In genomic region chr22:36481393-36482168, GRCh38 we compare ENCODE assay signal across 1 cellular context.
TF ChIP-seq lines count a peak whose summit lies in the region.

Gene TXN2 (minus strand): TSS chr22:36481640. CDS start chr22:36480837, 803 bp downstream.

TF ChIP-seq in K562, 482 proteins besides CTCF, POLR2A, EP300 and RAD21 (continued from another document and continues in another):
- TF ChIP-seq, protein P1, sequence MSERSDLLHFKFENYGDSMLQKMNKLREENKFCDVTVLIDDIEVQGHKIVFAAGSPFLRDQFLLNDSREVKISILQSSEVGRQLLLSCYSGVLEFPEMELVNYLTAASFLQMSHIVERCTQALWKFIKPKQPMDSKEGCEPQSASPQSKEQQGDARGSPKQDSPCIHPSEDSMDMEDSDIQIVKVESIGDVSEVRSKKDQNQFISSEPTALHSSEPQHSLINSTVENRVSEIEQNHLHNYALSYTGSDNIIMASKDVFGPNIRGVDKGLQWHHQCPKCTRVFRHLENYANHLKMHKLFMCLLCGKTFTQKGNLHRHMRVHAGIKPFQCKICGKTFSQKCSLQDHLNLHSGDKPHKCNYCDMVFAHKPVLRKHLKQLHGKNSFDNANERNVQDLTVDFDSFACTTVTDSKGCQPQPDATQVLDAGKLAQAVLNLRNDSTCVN (CRISPR knock-in tag; IDR thresholded peaks at IDR 0.05) = no peak
- TF ChIP-seq PHB2 (IDR thresholded peaks at IDR 0.05; ENCODE audit: low read depth) = no peak
- TF ChIP-seq ZNF583 (CRISPR knock-in tag; IDR thresholded peaks at IDR 0.05) = no peak
- TF ChIP-seq NELFE (IDR thresholded peaks at IDR 0.05; ENCODE audit: insufficient read depth, insufficient read length) = no peak
- TF ChIP-seq MTF1 (CRISPR knock-in tag; IDR thresholded peaks at IDR 0.05; ENCODE audit: borderline replicate concordance) = no peak
- TF ChIP-seq, protein P2, sequence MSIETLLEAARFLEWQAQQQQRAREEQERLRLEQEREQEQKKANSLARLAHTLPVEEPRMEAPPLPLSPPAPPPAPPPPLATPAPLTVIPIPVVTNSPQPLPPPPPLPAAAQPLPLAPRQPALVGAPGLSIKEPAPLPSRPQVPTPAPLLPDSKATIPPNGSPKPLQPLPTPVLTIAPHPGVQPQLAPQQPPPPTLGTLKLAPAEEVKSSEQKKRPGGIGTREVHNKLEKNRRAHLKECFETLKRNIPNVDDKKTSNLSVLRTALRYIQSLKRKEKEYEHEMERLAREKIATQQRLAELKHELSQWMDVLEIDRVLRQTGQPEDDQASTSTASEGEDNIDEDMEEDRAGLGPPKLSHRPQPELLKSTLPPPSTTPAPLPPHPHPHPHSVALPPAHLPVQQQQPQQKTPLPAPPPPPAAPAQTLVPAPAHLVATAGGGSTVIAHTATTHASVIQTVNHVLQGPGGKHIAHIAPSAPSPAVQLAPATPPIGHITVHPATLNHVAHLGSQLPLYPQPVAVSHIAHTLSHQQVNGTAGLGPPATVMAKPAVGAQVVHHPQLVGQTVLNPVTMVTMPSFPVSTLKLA (conservative IDR thresholded peaks at IDR 0.05) = peak; percentile 51 to 79; a peak in 3 of 4 replicates
- TF ChIP-seq TRIM24 (IDR thresholded peaks at IDR 0.05) = peak in 1 of 2 experiments; percentile 94; a peak in 2 of 4 replicates
- TF ChIP-seq TCF7L2 (IDR thresholded peaks at IDR 0.05; ENCODE audit: low read depth, low read length) = no peak
- TF ChIP-seq, protein P3, sequence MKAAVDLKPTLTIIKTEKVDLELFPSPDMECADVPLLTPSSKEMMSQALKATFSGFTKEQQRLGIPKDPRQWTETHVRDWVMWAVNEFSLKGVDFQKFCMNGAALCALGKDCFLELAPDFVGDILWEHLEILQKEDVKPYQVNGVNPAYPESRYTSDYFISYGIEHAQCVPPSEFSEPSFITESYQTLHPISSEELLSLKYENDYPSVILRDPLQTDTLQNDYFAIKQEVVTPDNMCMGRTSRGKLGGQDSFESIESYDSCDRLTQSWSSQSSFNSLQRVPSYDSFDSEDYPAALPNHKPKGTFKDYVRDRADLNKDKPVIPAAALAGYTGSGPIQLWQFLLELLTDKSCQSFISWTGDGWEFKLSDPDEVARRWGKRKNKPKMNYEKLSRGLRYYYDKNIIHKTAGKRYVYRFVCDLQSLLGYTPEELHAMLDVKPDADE (conservative IDR thresholded peaks at IDR 0.05; ENCODE audit: control insufficient read depth, low read depth, low read length) = peak; percentile 70; the same call in 1 of the 2 replicates
- no peak for TF ChIP-seq ZNF23 (CRISPR knock-in tag; IDR thresholded peaks at IDR 0.05)
- TF ChIP-seq NR2C1 (IDR thresholded peaks at IDR 0.05) = peak; percentile 12; the same call in 1 of the 2 replicates
- no peak for TF ChIP-seq NR2C1 (tag; IDR thresholded peaks at IDR 0.05)
- no peak for TF ChIP-seq ZNF507 (tag; conservative IDR thresholded peaks at IDR 0.05)
- TF ChIP-seq L3MBTL2 (IDR thresholded peaks at IDR 0.05) = peak; percentile 21; the same call in 1 of the 2 replicates
- TF ChIP-seq MXI1 (IDR thresholded peaks at IDR 0.05; ENCODE audit: low read depth, low read length) = no peak
- no peak for TF ChIP-seq ATF6 (CRISPR knock-in tag; IDR thresholded peaks at IDR 0.05)
- TF ChIP-seq YY1 (IDR thresholded peaks at IDR 0.05; ENCODE audit: borderline replicate concordance in 1 of 3, control insufficient read depth in 1 of 3, extremely low read depth in 1 of 3, insufficient read depth in 3 of 3, insufficient read length in 1 of 3, insufficient replicate concordance in 2 of 3, low read depth in 1 of 3, low read length in 2 of 3) = peak in 2 of 3 experiments; percentile 43 to 60
- TF ChIP-seq CEBPZ (IDR thresholded peaks at IDR 0.05; ENCODE audit: borderline replicate concordance, low read depth, low read length) = no peak
- 0 out of 2 replicates have a peak, but pooled peaks have one; percentile 49 for TF ChIP-seq ATF1 (CRISPR knock-in tag; IDR thresholded peaks at IDR 0.05)
- peak; percentile 98 for TF ChIP-seq ATF1 (tag; IDR thresholded peaks at IDR 0.05)
- TF ChIP-seq ZNF253 (CRISPR knock-in tag; conservative IDR thresholded peaks at IDR 0.05) = no peak
- TF ChIP-seq ILK (tag; IDR thresholded peaks at IDR 0.05; ENCODE audit: borderline replicate concordance, low read depth) = no peak
- no peak for TF ChIP-seq E2F3 (CRISPR knock-in tag; IDR thresholded peaks at IDR 0.05)
- TF ChIP-seq GABPA (tag; conservative IDR thresholded peaks at IDR 0.05; ENCODE audit: low read depth) = peak; percentile 97
- TF ChIP-seq NUFIP1 (IDR thresholded peaks at IDR 0.05; ENCODE audit: partially characterized antibody) = no peak
- peak; percentile 76 for TF ChIP-seq GTF2E2 (tag; IDR thresholded peaks at IDR 0.05)
- TF ChIP-seq PTBP1 (IDR thresholded peaks at IDR 0.05; ENCODE audit: low read depth, low read length) = no peak
- TF ChIP-seq TAF1 (IDR thresholded peaks at IDR 0.05; ENCODE audit: control insufficient read depth, extremely low read depth, insufficient read depth, low read length, severe bottlenecking) = peak; percentile 68
- TF ChIP-seq KDM2B (CRISPR knock-in tag; IDR thresholded peaks at IDR 0.05) = no peak
- peak; percentile 100 for TF ChIP-seq RBFOX2 (IDR thresholded peaks at IDR 0.05; ENCODE audit: low read depth, low read length)
- no peak for TF ChIP-seq ZFP91 (CRISPR knock-in tag; IDR thresholded peaks at IDR 0.05)
- no peak for TF ChIP-seq WHSC1 (IDR thresholded peaks at IDR 0.05; ENCODE audit: low read length)
- TF ChIP-seq, protein P4, sequence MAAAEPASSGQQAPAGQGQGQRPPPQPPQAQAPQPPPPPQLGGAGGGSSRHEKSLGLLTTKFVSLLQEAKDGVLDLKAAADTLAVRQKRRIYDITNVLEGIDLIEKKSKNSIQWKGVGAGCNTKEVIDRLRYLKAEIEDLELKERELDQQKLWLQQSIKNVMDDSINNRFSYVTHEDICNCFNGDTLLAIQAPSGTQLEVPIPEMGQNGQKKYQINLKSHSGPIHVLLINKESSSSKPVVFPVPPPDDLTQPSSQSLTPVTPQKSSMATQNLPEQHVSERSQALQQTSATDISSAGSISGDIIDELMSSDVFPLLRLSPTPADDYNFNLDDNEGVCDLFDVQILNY (CRISPR knock-in tag; IDR thresholded peaks at IDR 0.05) = no peak
- TF ChIP-seq C11orf30 (IDR thresholded peaks at IDR 0.05; ENCODE audit: low read depth) = peak; percentile 95
- peak; percentile 98 for TF ChIP-seq VEZF1 (CRISPR knock-in tag; IDR thresholded peaks at IDR 0.05)
- no peak for TF ChIP-seq ZNF589 (CRISPR knock-in tag; IDR thresholded peaks at IDR 0.05; ENCODE audit: low read depth)
- TF ChIP-seq, protein P5, sequence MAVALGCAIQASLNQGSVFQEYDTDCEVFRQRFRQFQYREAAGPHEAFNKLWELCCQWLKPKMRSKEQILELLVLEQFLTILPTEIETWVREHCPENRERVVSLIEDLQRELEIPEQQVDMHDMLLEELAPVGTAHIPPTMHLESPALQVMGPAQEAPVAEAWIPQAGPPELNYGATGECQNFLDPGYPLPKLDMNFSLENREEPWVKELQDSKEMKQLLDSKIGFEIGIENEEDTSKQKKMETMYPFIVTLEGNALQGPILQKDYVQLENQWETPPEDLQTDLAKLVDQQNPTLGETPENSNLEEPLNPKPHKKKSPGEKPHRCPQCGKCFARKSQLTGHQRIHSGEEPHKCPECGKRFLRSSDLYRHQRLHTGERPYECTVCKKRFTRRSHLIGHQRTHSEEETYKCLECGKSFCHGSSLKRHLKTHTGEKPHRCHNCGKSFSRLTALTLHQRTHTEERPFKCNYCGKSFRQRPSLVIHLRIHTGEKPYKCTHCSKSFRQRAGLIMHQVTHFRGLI (CRISPR knock-in tag; IDR thresholded peaks at IDR 0.05) = no peak
- TF ChIP-seq SLC30A9 (CRISPR knock-in tag; IDR thresholded peaks at IDR 0.05) = no peak
- no peak for TF ChIP-seq ZNF165 (CRISPR knock-in tag; IDR thresholded peaks at IDR 0.05; ENCODE audit: borderline replicate concordance)
- no peak for TF ChIP-seq ZNF174 (CRISPR knock-in tag; IDR thresholded peaks at IDR 0.05)
- peak; percentile 77 to 82 for TF ChIP-seq NRF1 (conservative IDR thresholded peaks at IDR 0.05 in 1 of 2, IDR thresholded peaks at IDR 0.05 in 1 of 2)
- TF ChIP-seq E4F1 (CRISPR knock-in tag; IDR thresholded peaks at IDR 0.05; ENCODE audit: borderline replicate concordance) = no peak
- TF ChIP-seq ARHGAP35 (IDR thresholded peaks at IDR 0.05; ENCODE audit: partially characterized antibody) = no peak
- no peak for TF ChIP-seq ZNF551 (CRISPR knock-in tag; IDR thresholded peaks at IDR 0.05)
- peak; percentile 40; the same call in 1 of the 2 replicates for TF ChIP-seq SMAD4 (CRISPR knock-in tag; conservative IDR thresholded peaks at IDR 0.05)
